ENCODE assay signal across 24 cellular contexts in genomic region chr2:86543335-86543734, GRCh38.
"Had no signal": no experiment of that assay in that cellular context is flagged by ENCODE, and none has a peak within 500 bp of the region (broad histone marks: within the 10 kb centered on the region; RNA-seq: fewer than 3 reads in every experiment).

No MANE protein-coding gene starts in this region.

- H3K27ac Mint-ChIP-seq: activated CD8-positive, alpha-beta T cell treated with anti-CD3 and anti-CD28 coated beads for 36 hours; activated naive CD8-positive, alpha-beta T cell treated with anti-CD3 and anti-CD28 coated beads, Interleukin-2, amount 10 ng/mL, durations not matched to agents 7 days and 5 days; T-helper 1 cell treated with Interleukin-12 subunit alpha and Interleukin-12 subunit beta and Interleukin-4 antibody, amounts not matched to agents 30 μg/mL and 1 μg/mL, for 36 hours had no signal

- H3K27ac ChIP-seq: breast epithelium had no signal

- H3K4me3 ChIP-seq: adrenal gland, breast epithelium, K562 had no signal

- DNase-seq: activated CD4-positive, alpha-beta T cell treated with anti-CD3 and anti-CD28 coated beads for 4 hours; activated CD8-positive, alpha-beta memory T cell treated with anti-CD3 and anti-CD28 coated beads, Interleukin-2, amount 50 U/mL, for 48 hours; activated CD8-positive, alpha-beta T cell treated with anti-CD3 and anti-CD28 coated beads for 36 hours; activated naive CD4-positive, alpha-beta T cell treated with anti-CD3 and anti-CD28 coated beads, Interleukin-2, amount 50 U/mL, for 16 hours; activated naive CD8-positive, alpha-beta T cell treated with anti-CD3 and anti-CD28 coated beads, Interleukin-2, amount 10 ng/mL, durations not matched to agents 7 days and 5 days; activated T-cell treated with anti-CD3 and anti-CD28 coated beads, Interleukin-2, amount 50 U/mL, for 1 hour; aorta; Karpas-422; MM.1S; NCI-H1105; NCI-H1436; NCI-H1694 treated with DMSO at 0.1 percent for 48 hours; NCI-H2029 treated with DMSO at 0.1 percent for 48 hours; NCI-H345; NCI-H510A treated with DMSO at 0.1 percent for 48 hours; NK-92 treated with Interleukin-12 subunit alpha and Interleukin-12 subunit beta, amount 100 ng/mL, for 24 hours; OCI-M1; RPMI8226 had no signal

- H3K4me1 ChIP-seq: breast epithelium had no signal

- H3K36me3 ChIP-seq: adrenal gland, breast epithelium had no signal

- H3K9me3 ChIP-seq: adrenal gland had no signal

- ATAC-seq: activated CD8-positive, alpha-beta T cell treated with anti-CD3 and anti-CD28 coated beads for 36 hours; K562; Panc1; Right ventricle myocardium inferior had no signal

- H3K27me3 Mint-ChIP-seq: activated CD8-positive, alpha-beta T cell treated with anti-CD3 and anti-CD28 coated beads for 36 hours; activated naive CD8-positive, alpha-beta T cell treated with anti-CD3 and anti-CD28 coated beads, Interleukin-2, amount 10 ng/mL, durations not matched to agents 7 days and 5 days had no signal

- H3K27me3 ChIP-seq: adrenal gland, breast epithelium had no signal

- H3K4me3 Mint-ChIP-seq: activated CD8-positive, alpha-beta T cell treated with anti-CD3 and anti-CD28 coated beads for 36 hours; activated naive CD8-positive, alpha-beta T cell treated with anti-CD3 and anti-CD28 coated beads, Interleukin-2, amount 10 ng/mL, durations not matched to agents 7 days and 5 days; T-helper 1 cell treated with Interleukin-12 subunit alpha and Interleukin-12 subunit beta and Interleukin-4 antibody, amounts not matched to agents 30 μg/mL and 1 μg/mL, for 36 hours had no signal
